Comparison of ENCODE assay signal across 11 cellular contexts in the genomic region with DNA sequence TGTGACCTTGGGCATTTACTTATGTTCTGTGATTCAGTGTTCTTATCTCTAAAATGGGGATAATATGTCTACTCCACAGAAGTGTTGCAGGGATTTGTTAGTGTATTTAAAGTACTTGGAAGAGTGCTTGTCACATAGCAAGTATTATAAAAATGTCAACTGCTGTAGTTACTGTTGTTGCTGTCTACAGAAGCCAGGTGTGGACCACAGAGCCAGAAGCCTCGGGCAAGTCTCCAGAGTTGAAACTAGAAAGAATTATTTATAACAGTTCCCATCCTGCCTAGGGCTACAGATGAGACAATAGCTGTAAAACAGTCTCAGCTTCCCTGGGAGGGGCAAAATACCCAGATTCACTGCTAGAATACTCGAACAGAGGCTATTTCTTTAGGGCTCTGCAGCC. TPM values are rescaled to one million over a fixed set of nuclear protein-coding genes. Genes with fewer than 3 reads are reported as not detected.
DNase-seq lines count a peak whose midpoint lies in the region; ATAC-seq and TF ChIP-seq lines count a peak whose summit lies in the region.
"Had no signal": no experiment of that assay in that cellular context is flagged by ENCODE, and none has a peak within 500 bp of the region (broad histone marks: within the 10 kb centered on the region; RNA-seq: fewer than 3 reads in every experiment).

No MANE protein-coding gene starts in this region.

- H3K79me2 ChIP-seq in DOHH2 (ENCODE audit: control insufficient read depth, low read length) = no peaks in the 10 kb centered on the region

- H3K36me3 ChIP-seq in DOHH2 (ENCODE audit: control insufficient read depth, low read length) = no peaks in the 10 kb centered on the region
- H3K36me3 ChIP-seq in RWPE2 (ENCODE audit: low read depth) = no peaks in the 10 kb centered on the region
- no peaks in the 10 kb centered on the region for H3K36me3 ChIP-seq in lower lobe of right lung
- no peaks in the 10 kb centered on the region for H3K36me3 ChIP-seq in H7 (replicated peaks; ENCODE audit: control insufficient read depth, insufficient read depth, low read length)
- H3K36me3 ChIP-seq: MG63 had no signal

- TF ChIP-seq CTCF in DOHH2 (IDR thresholded peaks at IDR 0.05; ENCODE audit: low read depth, low read length, poor library complexity, severe bottlenecking) (no peak), RWPE2 (IDR thresholded peaks at IDR 0.05; ENCODE audit: poor library complexity, severe bottlenecking) (no peak), lower lobe of right lung (IDR thresholded peaks at IDR 0.05) (no peak), mesothelial cell of epicardium (IDR thresholded peaks at IDR 0.05; ENCODE audit: unreplicated experiment) (no peak)

- no peaks in the 10 kb centered on the region for H3K9me2 ChIP-seq in DOHH2 (replicated peaks; ENCODE audit: control insufficient read depth, low read length)

- H4K20me1 ChIP-seq in DOHH2 (ENCODE audit: control insufficient read depth, insufficient read depth, low read depth, low read length) = no peaks in the 10 kb centered on the region

- H3K4me3 ChIP-seq in DOHH2 (ENCODE audit: low read length) (peak overlapping the region; percentile 56), RWPE2 (ENCODE audit: severe bottlenecking) (no peak overlapping the region), lower lobe of right lung (no peak overlapping the region), H7 (ENCODE audit: insufficient read depth, low read depth, low read length) (no peak overlapping the region)
- H3K4me3 ChIP-seq: body of pancreas, MG63, SK-N-MC had no signal

- H3K27me3 ChIP-seq in DOHH2 (ENCODE audit: control insufficient read depth, low read length) (no peaks in the 10 kb centered on the region), RWPE2 (ENCODE audit: insufficient read depth, poor library complexity, severe bottlenecking) (no peaks in the 10 kb centered on the region), lower lobe of right lung (ENCODE audit: low read depth) (no peaks in the 10 kb centered on the region), H7 (ENCODE audit: control insufficient read depth, insufficient read depth, low read length) (no peaks in the 10 kb centered on the region)
- H3K27me3 ChIP-seq: body of pancreas, MG63 had no signal

- H3K27me3 Mint-ChIP-seq in mesothelial cell of epicardium (ENCODE audit: low read depth) = no peaks in the 10 kb centered on the region

- H3K9me3 Mint-ChIP-seq in mesothelial cell of epicardium = no peaks in the 10 kb centered on the region

- H3K36me3 Mint-ChIP-seq in mesothelial cell of epicardium = no peaks in the 10 kb centered on the region

- H3K4me2 ChIP-seq in DOHH2 (ENCODE audit: low read length) = peak overlapping the region; percentile 48

- intact Hi-C loops in lower lobe of right lung (cut with DNase I) = no loop called here

- ATAC-seq in GM21717 (IDR thresholded peaks at IDR 0.05; ENCODE audit: unreplicated experiment) (peak; percentile 52), RWPE2 (ENCODE audit: low read depth) (no peak), lower lobe of right lung (peak; percentile 32 to 34), HG03196 (IDR thresholded peaks at IDR 0.05; ENCODE audit: unreplicated experiment) (no peak)
- ATAC-seq: body of pancreas had no signal

- peaks cover 37% of the 10 kb centered on the region for H3F3A ChIP-seq in DOHH2 (ENCODE audit: control insufficient read depth, insufficient read depth)

- DNase-seq in RWPE2 (ENCODE audit: low spot score) (no peak), lower lobe of right lung (no peak), mesothelial cell of epicardium (ENCODE audit: low spot score in 2 of 2, unreplicated experiment in 2 of 2) (no peak), GM19238 (ENCODE audit: insufficient read length, low spot score) (no peak), H7 (no peak)
- DNase-seq: body of pancreas had no signal

- H3K4me1 Mint-ChIP-seq in mesothelial cell of epicardium = peaks cover 10% of the 10 kb centered on the region

- H3K9me3 ChIP-seq in DOHH2 (ENCODE audit: control insufficient read depth, insufficient read depth, low read length) (no peaks in the 10 kb centered on the region), RWPE2 (ENCODE audit: severe bottlenecking) (no peaks in the 10 kb centered on the region), lower lobe of right lung (no peaks in the 10 kb centered on the region)
- H3K9me3 ChIP-seq: body of pancreas, MG63 had no signal

- H3K27ac ChIP-seq in DOHH2 (ENCODE audit: low read depth, low read length) = peak overlapping the region; percentile 95
- H3K27ac ChIP-seq in RWPE2 (ENCODE audit: poor library complexity, severe bottlenecking) = peak overlapping the region; percentile 66
- H3K27ac ChIP-seq in lower lobe of right lung = no peak overlapping the region
- H3K27ac ChIP-seq: body of pancreas, SK-N-MC had no signal

- no peak overlapping the region for H3K27ac Mint-ChIP-seq in mesothelial cell of epicardium

- no peak overlapping the region for H3K4me3 Mint-ChIP-seq in mesothelial cell of epicardium

- H3K4me1 ChIP-seq in DOHH2 (ENCODE audit: control insufficient read depth, low read length) = peaks cover 90% of the 10 kb centered on the region
- peaks cover 41% of the 10 kb centered on the region for H3K4me1 ChIP-seq in RWPE2 (ENCODE audit: insufficient read depth, poor library complexity, severe bottlenecking)
- H3K4me1 ChIP-seq in lower lobe of right lung = peaks cover 7% of the 10 kb centered on the region

RNA-seq across cellular contexts. Expression of a gene that starts 55.4 kb away (rescaled TPM):
- 46.1 TPM for total RNA-seq in lower lobe of right lung
- 48.9 to 51.8 TPM (median 49.4 TPM) in 3 replicates for total RNA-seq in mesothelial cell of epicardium
- total RNA-seq in H7 (2014; rRNA removed; shearing (Covaris generic)) = 34.9 and 38.5 TPM in 2 replicates

Comparison
In these comparisons a context has a peak if more than half of its experiments do, and no peak if none do; other contexts are left out.
1. ATAC-seq: peak in GM21717 (single experiment) and lower lobe of right lung (2 of 2); none in RWPE2 (single experiment) and HG03196 (single experiment).